8 cellular contexts compared by ENCODE assay signal in genomic region chr10:3887885-3888476, GRCh38.
DNase-seq lines count a peak whose midpoint lies in the region; ATAC-seq, FAIRE-seq and TF ChIP-seq lines count a peak whose summit lies in the region.

No MANE protein-coding gene starts in this region.

- H3K27me3 Mint-ChIP-seq in endodermal cell (ENCODE audit: insufficient read depth) (no peaks in the 10 kb centered on the region), neural crest cell (ENCODE audit: low read depth) (peaks cover 1% of the 10 kb centered on the region)

- TF ChIP-seq POLR2A in GM12891 (IDR thresholded peaks at IDR 0.05; ENCODE audit: low read depth, low read length) = no peak

- H3K27ac ChIP-seq in endodermal cell (ENCODE audit: low read depth, low read length) = peak overlapping the region; percentile 78

- H3K4me1 Mint-ChIP-seq in endodermal cell (peaks cover 49% of the 10 kb centered on the region), neural crest cell (peaks cover 20% of the 10 kb centered on the region)

- peak overlapping the region; percentile 35 for H3K4me3 Mint-ChIP-seq in endodermal cell
- no peak overlapping the region for H3K4me3 Mint-ChIP-seq in neural crest cell

- H3K4me3 ChIP-seq in endodermal cell (ENCODE audit: low read length) = peak overlapping the region; percentile 59

- H3K36me3 ChIP-seq in endodermal cell (ENCODE audit: control insufficient read depth, insufficient read depth, low read length) = no peaks in the 10 kb centered on the region

- TF ChIP-seq CTCF in endodermal cell (conservative IDR thresholded peaks at IDR 0.05) = peak; percentile 49
- no peak for TF ChIP-seq CTCF in neural crest cell (conservative IDR thresholded peaks at IDR 0.05)

- no peaks in the 10 kb centered on the region for H3K9me3 ChIP-seq in endodermal cell (ENCODE audit: control insufficient read depth, low read length)

- peak; percentile 41 for DNase-seq in activated CD4-positive, alpha-beta T cell treated with anti-CD3 and anti-CD28 coated beads for 1 hour
- DNase-seq in endodermal cell (peak; percentile 88), neural crest cell (ENCODE audit: low read depth, low spot score) (no peak), occipital lobe (lab: John Stamatoyannopoulos, UW) (no peak), SKM-1 (lab: John Stamatoyannopoulos, UW; ENCODE audit: unreplicated experiment) (no peak), GM12891 (ENCODE audit: insufficient read length, low spot score) (no peak)

- H3K4me1 ChIP-seq in endodermal cell (ENCODE audit: control insufficient read depth, insufficient read depth, low read length) = peaks cover 20% of the 10 kb centered on the region

- H3K9me3 Mint-ChIP-seq in endodermal cell = no peaks in the 10 kb centered on the region
- H3K9me3 Mint-ChIP-seq in neural crest cell = no peaks in the 10 kb centered on the region

- peak overlapping the region; percentile 85 for H3K9ac ChIP-seq in endodermal cell (ENCODE audit: extremely low read depth, low read length, poor library complexity, severe bottlenecking)

- peak overlapping the region; percentile 99 for H3K27ac Mint-ChIP-seq in endodermal cell
- peak overlapping the region; percentile 57 for H3K27ac Mint-ChIP-seq in neural crest cell (ENCODE audit: unreplicated experiment)

- no peak for FAIRE-seq in GM12891 (lab: Jason Lieb, UNC)

- 33 to 39% methylated on average over 7 to 9 of the region's 9 CpGs for WGBS in endodermal cell (ENCODE audit: insufficient coverage in 1 of 2, insufficient read length in 1 of 2), 2 experiments

- H3K27me3 ChIP-seq in endodermal cell (ENCODE audit: control insufficient read depth, insufficient read depth, low read length, poor library complexity, severe bottlenecking) = no peaks in the 10 kb centered on the region

- H3K36me3 Mint-ChIP-seq in endodermal cell (ENCODE audit: low read depth) (no peaks in the 10 kb centered on the region), neural crest cell (ENCODE audit: low read depth) (no peaks in the 10 kb centered on the region)

- ATAC-seq in GM19025 (IDR thresholded peaks at IDR 0.05; ENCODE audit: low read depth, unreplicated experiment) (peak; percentile 61), HG03175 (IDR thresholded peaks at IDR 0.05; ENCODE audit: unreplicated experiment) (peak; percentile 68)

TF ChIP-seq in GM12891, 5 proteins besides CTCF, POLR2A, EP300 and RAD21:
- no peak for TF ChIP-seq POLR2AphosphoS5 (IDR thresholded peaks at IDR 0.05; ENCODE audit: low read depth, low read length)
TF ChIP-seq in GM12891: peak in this region for 0.

Comparison
In these comparisons a context has a peak if more than half of its experiments do, and no peak if none do; other contexts are left out.
1. DNase-seq: peak in activated CD4-positive, alpha-beta T cell treated with anti-CD3 and anti-CD28 coated beads for 1 hour (single experiment) and endodermal cell (single experiment); none in neural crest cell (single experiment), occipital lobe (single experiment), SKM-1 (single experiment) and GM12891 (single experiment).